ENCODE assay signal across 1 cellular context in the genomic region with DNA sequence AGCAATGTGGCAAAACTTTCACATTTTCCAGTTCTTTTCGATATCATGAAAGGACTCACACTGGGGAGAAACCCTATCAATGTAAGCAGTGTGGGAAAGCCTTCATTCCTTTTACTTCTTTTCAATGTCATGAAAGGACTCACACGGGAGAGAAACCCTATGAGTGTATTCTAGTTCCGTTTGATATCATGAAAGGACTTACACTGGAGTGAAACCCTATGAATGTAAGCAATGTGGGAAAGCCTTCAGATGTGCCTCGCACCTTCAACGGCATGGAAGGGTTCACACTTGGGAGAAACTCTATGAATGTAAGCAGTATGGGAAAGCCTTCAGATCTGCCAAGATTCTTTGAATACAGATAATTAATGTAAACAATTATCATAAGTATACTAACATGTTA.
TF ChIP-seq lines count a peak whose summit lies in the region.

No MANE protein-coding gene starts in this region.

TF ChIP-seq in GM23338, 12 proteins besides CTCF, POLR2A, EP300 and RAD21:
- TF ChIP-seq EZH2 (IDR thresholded peaks at IDR 0.05; ENCODE audit: low read depth, unreplicated experiment) (no peak), EZH2phosphoT487 (IDR thresholded peaks at IDR 0.05; ENCODE audit: unreplicated experiment) (no peak), ZNF331 (CRISPR knock-in tag; IDR thresholded peaks at IDR 0.05; ENCODE audit: low read depth) (no peak), NANOG (IDR thresholded peaks at IDR 0.05; ENCODE audit: borderline replicate concordance) (no peak), ZNF462 (CRISPR knock-in tag; IDR thresholded peaks at IDR 0.05) (no peak), JUNB (IDR thresholded peaks at IDR 0.05; ENCODE audit: unreplicated experiment) (no peak), STAT1 (IDR thresholded peaks at IDR 0.05; ENCODE audit: unreplicated experiment) (no peak), REST (IDR thresholded peaks at IDR 0.05; ENCODE audit: unreplicated experiment) (no peak), ZNF114 (CRISPR knock-in tag; IDR thresholded peaks at IDR 0.05) (no peak), POLR2AphosphoS5 (IDR thresholded peaks at IDR 0.05; ENCODE audit: low read depth) (no peak)
- TF ChIP-seq, protein P1, sequence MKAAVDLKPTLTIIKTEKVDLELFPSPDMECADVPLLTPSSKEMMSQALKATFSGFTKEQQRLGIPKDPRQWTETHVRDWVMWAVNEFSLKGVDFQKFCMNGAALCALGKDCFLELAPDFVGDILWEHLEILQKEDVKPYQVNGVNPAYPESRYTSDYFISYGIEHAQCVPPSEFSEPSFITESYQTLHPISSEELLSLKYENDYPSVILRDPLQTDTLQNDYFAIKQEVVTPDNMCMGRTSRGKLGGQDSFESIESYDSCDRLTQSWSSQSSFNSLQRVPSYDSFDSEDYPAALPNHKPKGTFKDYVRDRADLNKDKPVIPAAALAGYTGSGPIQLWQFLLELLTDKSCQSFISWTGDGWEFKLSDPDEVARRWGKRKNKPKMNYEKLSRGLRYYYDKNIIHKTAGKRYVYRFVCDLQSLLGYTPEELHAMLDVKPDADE (IDR thresholded peaks at IDR 0.05) = no peak
